Comparison of ENCODE assay signal across 9 cellular contexts in genomic region chr1:225896937-225897549, GRCh38. TPM values are rescaled to one million over a fixed set of nuclear protein-coding genes. Genes with fewer than 3 reads are reported as not detected.
DNase-seq lines count a peak whose midpoint lies in the region; ATAC-seq, FAIRE-seq and TF ChIP-seq lines count a peak whose summit lies in the region.
"Had no signal": no experiment of that assay in that cellular context is flagged by ENCODE, and none has a peak within 500 bp of the region (broad histone marks: within the 10 kb centered on the region; RNA-seq: fewer than 3 reads in every experiment).

No MANE protein-coding gene starts in this region.

- H3K9me3 ChIP-seq in pancreas: no peaks in the 10 kb centered on the region

- peaks cover 0 to 18% (median 18%) of the 10 kb centered on the region in 3 donors for H3K4me1 ChIP-seq in pancreas

- POLR2A ChIA-PET in RWPE1 (lab: Yijun Ruan, JAX; ENCODE audit: low non-redundant PET): no interaction called here

- FAIRE-seq in pancreas (lab: Jason Lieb, UNC): no peak
- FAIRE-seq: colon had no signal

- H3K27ac Mint-ChIP-seq in activated naive CD8-positive, alpha-beta T cell treated with anti-CD3 and anti-CD28 coated beads for 36 hours: peak overlapping the region; percentile 89
- no peak overlapping the region for H3K27ac Mint-ChIP-seq in HFFc6

- no peak overlapping the region for H3K4me3 ChIP-seq in pancreas

- peak overlapping the region; percentile 54 for H3K4me3 Mint-ChIP-seq in activated naive CD8-positive, alpha-beta T cell treated with anti-CD3 and anti-CD28 coated beads for 36 hours
- no peak overlapping the region for H3K4me3 Mint-ChIP-seq in HFFc6

- H3K4me1 Mint-ChIP-seq in activated naive CD8-positive, alpha-beta T cell treated with anti-CD3 and anti-CD28 coated beads for 36 hours: peaks cover 41% of the 10 kb centered on the region
- no peaks in the 10 kb centered on the region for H3K4me1 Mint-ChIP-seq in HFFc6 (ENCODE audit: low read depth)

- intact Hi-C loops in pancreas (cut with DNase I): no loop called here

- H3K9me3 Mint-ChIP-seq in activated naive CD8-positive, alpha-beta T cell treated with anti-CD3 and anti-CD28 coated beads for 36 hours: no peaks in the 10 kb centered on the region
- no peaks in the 10 kb centered on the region for H3K9me3 Mint-ChIP-seq in HFFc6

- no peaks in the 10 kb centered on the region for H3K27me3 ChIP-seq in pancreas

- no peak for TF ChIP-seq CTCF in RWPE1 (conservative IDR thresholded peaks at IDR 0.05; ENCODE audit: low read depth)
- no peak for TF ChIP-seq CTCF in pancreas (IDR thresholded peaks at IDR 0.05)
- no peak for TF ChIP-seq CTCF in HFFc6 (IDR thresholded peaks at IDR 0.05)

- peak overlapping the region; percentile 46 for H3K27ac ChIP-seq in RWPE1
- peak overlapping the region; percentile 23 to 87 (median 72) for H3K27ac ChIP-seq in pancreas

- H3K36me3 Mint-ChIP-seq in activated naive CD8-positive, alpha-beta T cell treated with anti-CD3 and anti-CD28 coated beads for 36 hours: peaks cover 4% of the 10 kb centered on the region
- H3K36me3 Mint-ChIP-seq in HFFc6 (ENCODE audit: low read depth): no peaks in the 10 kb centered on the region

- ATAC-seq in HG03095 (IDR thresholded peaks at IDR 0.05; ENCODE audit: unreplicated experiment) (peak; percentile 100), pancreas (peak; percentile 92 to 99 (median 98))

- H3K27me3 Mint-ChIP-seq in activated naive CD8-positive, alpha-beta T cell treated with anti-CD3 and anti-CD28 coated beads for 36 hours: no peaks in the 10 kb centered on the region
- peaks cover 4% of the 10 kb centered on the region for H3K27me3 Mint-ChIP-seq in HFFc6 (ENCODE audit: insufficient read depth)

- CTCF ChIA-PET in RWPE1 (lab: Yijun Ruan, JAX): interaction anchor here (0.8 to 1.3 kb wide), 2 partner anchors 15 to 422 kb away, joined by 3 to 6 read pairs; partner anchors contain the start of gene TMEM63A

- no peaks in the 10 kb centered on the region for H3K36me3 ChIP-seq in pancreas

- peak; percentile 61 for DNase-seq in NK-92 treated with Interleukin-12 subunit alpha and Interleukin-12 subunit beta, amount 100 ng/mL, for 24 hours (lab: John Stamatoyannopoulos, UW)
- DNase-seq in NK-92 (lab: John Stamatoyannopoulos, UW; ENCODE audit: unreplicated experiment): no peak
- peak; percentile 81 for DNase-seq in RWPE1 (ENCODE audit: low spot score)
- peak; percentile 63 for DNase-seq in activated naive CD8-positive, alpha-beta T cell treated with anti-CD3 and anti-CD28 coated beads for 36 hours
- peak in 4 of 6 donors; percentile 52 to 61 (median 54) for DNase-seq in pancreas
- no peak for DNase-seq in HFFc6
- no peak for DNase-seq in NCI-H2171 treated with DMSO at 0.1 percent for 48 hours (lab: John Stamatoyannopoulos, UW)

- 40 to 44% methylated on average over 7 of the region's 7 CpGs for WGBS in pancreas, 2 donors

RNA-seq across cellular contexts. Expression of gene LEFTY1, which starts 8.1 kb away (rescaled TPM):
- under 1 TPM in 1 of 2 experiments, not detected in 1; 0.39 TPM for total RNA-seq in activated naive CD8-positive, alpha-beta T cell treated with anti-CD3 and anti-CD28 coated beads for 36 hours
- total RNA-seq in pancreas: 100 to 1,000 TPM in 1 of 6 donors, 10 to 100 TPM in 4, 1 to 10 TPM in 1; 4.1 to 146 (median 55.9) TPM
- polyA plus RNA-seq in pancreas: 10 to 100 TPM in 1 of 2 donors, 1 to 10 TPM in 1; 8.4 to 57.6 TPM
- not detected for total RNA-seq in HFFc6 (2021; fragmentation: NEBNext Ultra II Directional; extraction: Animal tissue kit (Norgen Biotek cat#: 25700))

RNA-seq across cellular contexts. Expression of gene TMEM63A, which starts 14.9 kb away (rescaled TPM):
- total RNA-seq in activated naive CD8-positive, alpha-beta T cell treated with anti-CD3 and anti-CD28 coated beads for 36 hours: 10 to 100 TPM; 29.5 to 33.0 TPM
- total RNA-seq in pancreas: 100 to 1,000 TPM in 1 of 6 donors, 10 to 100 TPM in 5; 56.3 to 124 (median 76.4) TPM
- 100 to 1,000 TPM in 1 of 2 donors, 10 to 100 TPM in 1; 88.9 to 185 TPM for polyA plus RNA-seq in pancreas
- 10 to 100 TPM; 18.9 to 29.1 (median 22.0) TPM for total RNA-seq in HFFc6 (2021; fragmentation: NEBNext Ultra II Directional; extraction: Animal tissue kit (Norgen Biotek cat#: 25700))

RNA-seq across cellular contexts. Expression of gene PYCR2, which starts 27.0 kb away (rescaled TPM):
- total RNA-seq in activated naive CD8-positive, alpha-beta T cell treated with anti-CD3 and anti-CD28 coated beads for 36 hours: 100 to 1,000 TPM; 142 to 149 TPM
- 10 to 100 TPM; 21.3 to 38.4 (median 30.5) TPM for total RNA-seq in pancreas
- polyA plus RNA-seq in pancreas: 10 to 100 TPM; 69.2 to 88.9 TPM
- 10 to 100 TPM; 50.7 to 56.3 (median 52.8) TPM for total RNA-seq in HFFc6 (2021; fragmentation: NEBNext Ultra II Directional; extraction: Animal tissue kit (Norgen Biotek cat#: 25700))

RNA-seq across cellular contexts. Expression of gene LEFTY2, which starts 44.0 kb away (rescaled TPM):
- total RNA-seq in activated naive CD8-positive, alpha-beta T cell treated with anti-CD3 and anti-CD28 coated beads for 36 hours: not detected
- 10 to 100 TPM in 1 of 6 donors, under 1 TPM in 1, not detected in 4; 0.09 to 16.3 TPM for total RNA-seq in pancreas
- 1 to 10 TPM in 1 of 2 donors, under 1 TPM in 1; 0.07 to 1.4 TPM for polyA plus RNA-seq in pancreas
- total RNA-seq in HFFc6 (2021; fragmentation: NEBNext Ultra II Directional; extraction: Animal tissue kit (Norgen Biotek cat#: 25700)): not detected

Comparison
In these comparisons a context has a peak if more than half of its experiments do, and no peak if none do; other contexts are left out.
1. DNase-seq: peak in NK-92 treated with Interleukin-12 subunit alpha and Interleukin-12 subunit beta, amount 100 ng/mL, for 24 hours (single experiment), RWPE1 (single experiment), activated naive CD8-positive, alpha-beta T cell treated with anti-CD3 and anti-CD28 coated beads for 36 hours (single experiment) and pancreas (4 of 6); none in NK-92 (single experiment), HFFc6 (single experiment) and NCI-H2171 treated with DMSO at 0.1 percent for 48 hours (single experiment).